In genomic region chr5:153629027-153629426, GRCh38 we compare ENCODE assay signal across 9 cellular contexts.
DNase-seq lines count a peak whose midpoint lies in the region; ATAC-seq and TF ChIP-seq lines count a peak whose summit lies in the region.
"Had no signal": no experiment of that assay in that cellular context is flagged by ENCODE, and none has a peak within 500 bp of the region (broad histone marks: within the 10 kb centered on the region; RNA-seq: fewer than 3 reads in every experiment).

No MANE protein-coding gene starts in this region.

- no peak for TF ChIP-seq POLR2A in right lobe of liver (IDR thresholded peaks at IDR 0.05)

- intact Hi-C loops in right lobe of liver (cut with DNase I): no loop called here

- DNase-seq in AG04450 (ENCODE audit: low read depth, low spot score) (peak; percentile 88), MM.1S (peak; percentile 19), dermis blood vessel endothelial cell (peak; percentile 78), right lobe of liver (no peak), NCI-H2081 (lab: John Stamatoyannopoulos, UW) (no peak), NCI-H524 treated with DMSO at 0.1 percent for 48 hours (lab: John Stamatoyannopoulos, UW) (no peak)
- no peak for DNase-seq in stimulated activated naive CD4-positive, alpha-beta T cell treated with Interleukin-2 at 50 U/mL for 16 hours (lab: John Stamatoyannopoulos, UW)
- DNase-seq: DMS79 had no signal

- no peak overlapping the region for H3K9ac ChIP-seq in MM.1S (ENCODE audit: low read length)

- H3K4me1 ChIP-seq in MM.1S (ENCODE audit: low read length) (peaks cover 41% of the 10 kb centered on the region), right lobe of liver (no peaks in the 10 kb centered on the region)

- no peaks in the 10 kb centered on the region for H3K27me3 ChIP-seq in AG04450 (ENCODE audit: control insufficient read depth, insufficient read depth, low read length)
- H3K27me3 ChIP-seq in MM.1S (replicated peaks; ENCODE audit: insufficient read depth, low read length): no peaks in the 10 kb centered on the region
- H3K27me3 ChIP-seq in right lobe of liver: no peaks in the 10 kb centered on the region

- peak overlapping the region; percentile 25; the same call in 1 of the 2 replicates for H3K4me2 ChIP-seq in MM.1S (ENCODE audit: low read depth, low read length)

- H3K4me3 ChIP-seq in AG04450 (ENCODE audit: low read depth, low read length) (no peak overlapping the region), MM.1S (ENCODE audit: low read length) (no peak overlapping the region), right lobe of liver (no peak overlapping the region)

- peaks cover 5% of the 10 kb centered on the region; the same call in 1 of the 2 replicates for H3F3A ChIP-seq in MM.1S (ENCODE audit: insufficient read depth, low read length)

- POLR2A ChIA-PET in AG04450 (lab: Yijun Ruan, JAX): interaction anchor here (1.0 kb wide), 1 partner anchor 105 kb away, joined by 4 read pairs; no protein-coding TSS in a partner anchor

- CTCF ChIA-PET in AG04450 (lab: Charles Lee): interaction anchor here (1.6 to 2.1 kb wide), 2 partner anchors 10 to 132 kb away, joined by 6 to 10 read pairs; no protein-coding TSS in a partner anchor

- H3K79me2 ChIP-seq in MM.1S (ENCODE audit: low read length): no peaks in the 10 kb centered on the region

- WGBS in right lobe of liver (ENCODE audit: insufficient coverage, low coverage, low lambda C conversion rate, missing lambda C conversion rate): 31% methylated on average over 3 of the region's 3 CpGs

- no peaks in the 10 kb centered on the region for H4K20me1 ChIP-seq in MM.1S (ENCODE audit: insufficient read depth, low read length)

- H3K27ac ChIP-seq in AG04450 (ENCODE audit: low read depth, low read length): peak overlapping the region; percentile 91
- peak overlapping the region; percentile 38; the same call in 1 of the 2 replicates for H3K27ac ChIP-seq in MM.1S (ENCODE audit: low read length)
- H3K27ac ChIP-seq in right lobe of liver: no peak overlapping the region

- no peaks in the 10 kb centered on the region for H3K9me3 ChIP-seq in AG04450 (ENCODE audit: control insufficient read depth, insufficient read depth, low read length)
- no peaks in the 10 kb centered on the region for H3K9me3 ChIP-seq in MM.1S (replicated peaks; ENCODE audit: insufficient read depth, low read length)
- no peaks in the 10 kb centered on the region for H3K9me3 ChIP-seq in right lobe of liver

- ATAC-seq in right lobe of liver (peak; percentile 54 to 78 (median 63)), GM18873 (IDR thresholded peaks at IDR 0.05; ENCODE audit: low FRiP score, unreplicated experiment) (no peak)

- H2AFZ ChIP-seq in MM.1S (ENCODE audit: low read length): peak overlapping the region; percentile 44; the same call in 1 of the 2 replicates

- TF ChIP-seq CTCF in AG04450 (IDR thresholded peaks at IDR 0.05; ENCODE audit: low read depth, low read length): peak; percentile 74
- TF ChIP-seq CTCF in MM.1S (IDR thresholded peaks at IDR 0.05; ENCODE audit: low read length): peak; percentile 30
- no peak for TF ChIP-seq CTCF in right lobe of liver (IDR thresholded peaks at IDR 0.05)

- no peaks in the 10 kb centered on the region for H3K9me2 ChIP-seq in MM.1S (replicated peaks; ENCODE audit: insufficient read depth, low read length)

- H3K36me3 ChIP-seq in MM.1S (replicated peaks; ENCODE audit: insufficient read depth, low read length): no peaks in the 10 kb centered on the region
- H3K36me3 ChIP-seq in right lobe of liver: no peaks in the 10 kb centered on the region

Comparison
In these comparisons a context has a peak if more than half of its experiments do, and no peak if none do; other contexts are left out.
1. DNase-seq: peak in AG04450 (single experiment), MM.1S (single experiment) and dermis blood vessel endothelial cell (single experiment); none in right lobe of liver (0 of 3), NCI-H2081 (0 of 2), stimulated activated naive CD4-positive, alpha-beta T cell treated with Interleukin-2 at 50 U/mL for 16 hours (single experiment) and NCI-H524 treated with DMSO at 0.1 percent for 48 hours (single experiment).
2. H3K27ac ChIP-seq: peak in AG04450 (single experiment) and MM.1S (single experiment); none in right lobe of liver (0 of 3).
3. CTCF ChIP-seq: peak in AG04450 (single experiment) and MM.1S (single experiment); none in right lobe of liver (0 of 4).